In genomic region chr13:106087201-106087600, GRCh38 we compare ENCODE assay signal across 29 cellular contexts.
"Had no signal": no experiment of that assay in that cellular context is flagged by ENCODE, and none has a peak within 500 bp of the region (broad histone marks: within the 10 kb centered on the region; RNA-seq: fewer than 3 reads in every experiment).

No MANE protein-coding gene starts in this region.

- H3K9me3 ChIP-seq: ascending aorta, body of pancreas, SJCRH30, SK-N-SH had no signal

- H3K36me3 ChIP-seq: ascending aorta, SJCRH30 had no signal

- ATAC-seq: activated naive CD4-positive, alpha-beta T cell treated with anti-CD3 and anti-CD28 coated beads, Interleukin-2, amount 50 U/mL, for 72 hours; activated naive CD8-positive, alpha-beta T cell treated with anti-CD3 and anti-CD28 coated beads, Interleukin-2, amount 50 U/mL, for 24 hours; activated T-cell treated with anti-CD3 and anti-CD28 coated beads, Interleukin-2, amount 50 U/mL, for 4 hours; body of pancreas; K562; Panc1 had no signal

- H3K27ac ChIP-seq: ascending aorta, body of pancreas, RWPE1, SJCRH30, VCaP had no signal

- DNase-seq: activated CD4-positive, alpha-beta memory T cell treated with anti-CD3 and anti-CD28 coated beads for 36 hours; activated CD4-positive, alpha-beta T cell treated with anti-CD3 and anti-CD28 coated beads, Interleukin-2, amount 10 ng/mL, durations not matched to agents 7 days and 5 days; activated CD4-positive, CD25-positive, alpha-beta regulatory T cell; activated CD8-positive, alpha-beta memory T cell treated with anti-CD3 and anti-CD28 coated beads for 24 hours; activated effector memory CD4-positive, alpha-beta T cell treated with anti-CD3 and anti-CD28 coated beads, Interleukin-2, amount 50 U/mL, for 16 hours; activated naive CD4-positive, alpha-beta T cell treated with Interleukin-2 at 50 U/mL for 16 hours; activated naive CD8-positive, alpha-beta T cell treated with anti-CD3 and anti-CD28 coated beads, Interleukin-2, amount 50 U/mL, for 24 hours; activated T-cell treated with anti-CD3 and anti-CD28 coated beads, Interleukin-2, amount 50 U/mL, for 4 hours; amniotic stem cell; body of pancreas; Kasumi-1; NCI-H1048; NCI-H187; NCI-H2081 treated with DMSO at 0.1 percent for 48 hours; NCI-H345; NCI-H510A treated with DMSO at 0.1 percent for 48 hours; NCI-H69; NK-92 treated with Interleukin-12 subunit alpha and Interleukin-12 subunit beta, amount 100 ng/mL, for 24 hours; OCI-M1; Right ventricle myocardium superior; SJCRH30; SK-N-SH; T-helper 1 cell had no signal

- H3K27me3 ChIP-seq: ascending aorta, body of pancreas, SJCRH30 had no signal

- H3K4me3 ChIP-seq: ascending aorta, body of pancreas, K562, SJCRH30 had no signal

- H3K4me1 ChIP-seq: ascending aorta, SJCRH30 had no signal
